ENCODE assay signal across 1 cellular context in genomic region chr3:137194301-137194700, GRCh38.
TF ChIP-seq lines count a peak whose summit lies in the region.

No MANE protein-coding gene starts in this region.

TF ChIP-seq in GM23338, 12 proteins besides CTCF, POLR2A, EP300 and RAD21 (continued from another document):
- TF ChIP-seq ZNF462 (CRISPR knock-in tag; IDR thresholded peaks at IDR 0.05), result no peak
- TF ChIP-seq STAT1 (IDR thresholded peaks at IDR 0.05; ENCODE audit: unreplicated experiment), result no peak
- TF ChIP-seq, protein P1, sequence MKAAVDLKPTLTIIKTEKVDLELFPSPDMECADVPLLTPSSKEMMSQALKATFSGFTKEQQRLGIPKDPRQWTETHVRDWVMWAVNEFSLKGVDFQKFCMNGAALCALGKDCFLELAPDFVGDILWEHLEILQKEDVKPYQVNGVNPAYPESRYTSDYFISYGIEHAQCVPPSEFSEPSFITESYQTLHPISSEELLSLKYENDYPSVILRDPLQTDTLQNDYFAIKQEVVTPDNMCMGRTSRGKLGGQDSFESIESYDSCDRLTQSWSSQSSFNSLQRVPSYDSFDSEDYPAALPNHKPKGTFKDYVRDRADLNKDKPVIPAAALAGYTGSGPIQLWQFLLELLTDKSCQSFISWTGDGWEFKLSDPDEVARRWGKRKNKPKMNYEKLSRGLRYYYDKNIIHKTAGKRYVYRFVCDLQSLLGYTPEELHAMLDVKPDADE (IDR thresholded peaks at IDR 0.05), result no peak
